Comparison of ENCODE assay signal across 9 cellular contexts in the genomic region with DNA sequence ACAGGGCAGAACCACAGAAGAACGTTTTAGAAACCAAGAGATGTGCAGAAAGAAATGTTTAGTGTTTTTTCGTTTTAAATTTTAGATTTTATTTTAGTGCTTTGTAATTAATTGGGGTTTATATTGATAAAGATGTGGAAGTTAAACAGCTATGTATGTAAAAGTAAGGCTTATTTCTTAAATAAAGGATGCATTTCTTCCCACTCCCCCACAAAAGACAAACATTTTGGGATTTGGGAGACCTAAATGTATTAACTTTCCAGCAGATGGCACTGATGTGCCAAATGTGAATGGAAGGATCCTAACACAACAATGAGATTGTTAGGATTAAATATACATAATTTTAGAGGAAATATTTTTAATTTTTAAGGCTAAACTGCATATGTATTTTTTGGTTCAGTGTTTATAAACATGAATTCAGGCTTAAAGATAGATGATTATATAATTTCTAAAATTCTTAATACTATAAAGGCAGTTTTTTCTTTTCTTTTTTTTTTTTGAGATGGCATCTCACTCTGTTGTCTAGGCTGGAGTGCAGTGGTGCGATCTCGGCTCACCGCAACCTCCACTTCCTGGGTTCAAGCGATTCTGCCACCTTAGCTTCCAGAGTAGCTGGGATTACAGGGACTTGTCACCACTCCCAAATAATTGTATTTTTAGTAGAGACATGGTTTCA. TPM values are rescaled to one million over a fixed set of nuclear protein-coding genes. Genes with fewer than 3 reads are reported as not detected.
A peak's percentile ranks its signal among the peaks of the same experiment; 100 is the strongest.
DNase-seq lines count a peak whose midpoint lies in the region; ATAC-seq and TF ChIP-seq lines count a peak whose summit lies in the region.
"Had no signal": no experiment of that assay in that cellular context is flagged by ENCODE, and none has a peak within 500 bp of the region (broad histone marks: within the 10 kb centered on the region; RNA-seq: fewer than 3 reads in every experiment).

No MANE protein-coding gene starts in this region.

- no peaks in the 10 kb centered on the region for H3K27me3 Mint-ChIP-seq in activated CD4-positive, alpha-beta memory T cell treated with anti-CD3 and anti-CD28 coated beads, Interleukin-2, amount 10 ng/mL, durations not matched to agents 7 days and 5 days
- no peaks in the 10 kb centered on the region for H3K27me3 Mint-ChIP-seq in activated CD4-positive, alpha-beta T cell treated with anti-CD3 and anti-CD28 coated beads for 36 hours
- H3K27me3 Mint-ChIP-seq: activated B cell treated with CpG ODN at 0.5 μM for 24 hours had no signal

- H3K4me3 Mint-ChIP-seq in activated CD4-positive, alpha-beta memory T cell treated with anti-CD3 and anti-CD28 coated beads, Interleukin-2, amount 10 ng/mL, durations not matched to agents 7 days and 5 days, result no peak overlapping the region
- H3K4me3 Mint-ChIP-seq in activated CD4-positive, alpha-beta T cell treated with anti-CD3 and anti-CD28 coated beads for 36 hours, result no peak overlapping the region
- H3K4me3 Mint-ChIP-seq: activated B cell treated with CpG ODN at 0.5 μM for 24 hours had no signal

- no peaks in the 10 kb centered on the region for H3K27me3 ChIP-seq in osteoblast (ENCODE audit: insufficient read depth, low read length)

- peaks cover 2% of the 10 kb centered on the region for H4K20me1 ChIP-seq in osteoblast (ENCODE audit: insufficient read depth, low read length)

- POLR2A ChIA-PET in activated CD4-positive, alpha-beta memory T cell treated with anti-CD3 and anti-CD28 coated beads, Interleukin-2, amount 10 ng/mL, durations not matched to agents 7 days and 5 days (lab: Charles Lee), result no interaction called here
- POLR2A ChIA-PET in activated CD4-positive, alpha-beta T cell treated with anti-CD3 and anti-CD28 coated beads for 36 hours (lab: Charles Lee), result no interaction called here

- peaks cover 20% of the 10 kb centered on the region for H3K4me1 Mint-ChIP-seq in activated CD4-positive, alpha-beta memory T cell treated with anti-CD3 and anti-CD28 coated beads, Interleukin-2, amount 10 ng/mL, durations not matched to agents 7 days and 5 days
- peaks cover 28% of the 10 kb centered on the region for H3K4me1 Mint-ChIP-seq in activated CD4-positive, alpha-beta T cell treated with anti-CD3 and anti-CD28 coated beads for 36 hours
- H3K4me1 Mint-ChIP-seq: activated B cell treated with CpG ODN at 0.5 μM for 24 hours had no signal

- H3K4me1 ChIP-seq in osteoblast (ENCODE audit: insufficient read depth, low read length), result peaks cover 6% of the 10 kb centered on the region

- H3K9me3 Mint-ChIP-seq in activated CD4-positive, alpha-beta memory T cell treated with anti-CD3 and anti-CD28 coated beads, Interleukin-2, amount 10 ng/mL, durations not matched to agents 7 days and 5 days, result no peaks in the 10 kb centered on the region
- H3K9me3 Mint-ChIP-seq in activated CD4-positive, alpha-beta T cell treated with anti-CD3 and anti-CD28 coated beads for 36 hours (ENCODE audit: low read depth), result no peaks in the 10 kb centered on the region
- H3K9me3 Mint-ChIP-seq: activated B cell treated with CpG ODN at 0.5 μM for 24 hours had no signal

- CTCF ChIA-PET in activated CD4-positive, alpha-beta memory T cell treated with anti-CD3 and anti-CD28 coated beads, Interleukin-2, amount 10 ng/mL, durations not matched to agents 7 days and 5 days (lab: Charles Lee), result interaction anchor here (1.0 to 2.1 kb wide), 3 partner anchors 12 to 428 kb away, joined by 3 to 11 read pairs (median 7); partner anchors contain the start of gene PFDN4
- CTCF ChIA-PET in activated CD4-positive, alpha-beta T cell treated with anti-CD3 and anti-CD28 coated beads for 36 hours (lab: Charles Lee), result interaction anchor here (0.6 to 2.0 kb wide), 8 partner anchors 9 to 430 kb away, joined by 3 to 11 read pairs (median 4); partner anchors contain the start of gene PFDN4

- peaks cover 6% of the 10 kb centered on the region for H3K36me3 ChIP-seq in osteoblast (ENCODE audit: insufficient read depth, low read length)

- TF ChIP-seq CTCF in GM10266 (IDR thresholded peaks at IDR 0.05; ENCODE audit: control insufficient read depth, insufficient read depth, low read depth, missing control alignments) (peak; percentile 39), osteoblast (IDR thresholded peaks at IDR 0.05; ENCODE audit: extremely low read depth, low read depth, low read length) (peak; percentile 64)

- intact Hi-C loops in activated CD4-positive, alpha-beta T cell treated with anti-CD3 and anti-CD28 coated beads for 36 hours (cut with DNase I, micrococcal nuclease), result loop anchor here (1.0 to 10.0 kb wide), 5 partner anchors 67 to 426 kb away; partner anchors contain the start of gene DOK5 (in 1 of the 2)

- no peak overlapping the region for H2AFZ ChIP-seq in osteoblast (ENCODE audit: low read length)

- H3K27ac ChIP-seq in osteoblast (ENCODE audit: low read depth, low read length), result no peak overlapping the region

- no peak overlapping the region for H3K27ac Mint-ChIP-seq in activated CD4-positive, alpha-beta memory T cell treated with anti-CD3 and anti-CD28 coated beads, Interleukin-2, amount 10 ng/mL, durations not matched to agents 7 days and 5 days
- no peak overlapping the region for H3K27ac Mint-ChIP-seq in activated CD4-positive, alpha-beta T cell treated with anti-CD3 and anti-CD28 coated beads for 36 hours
- H3K27ac Mint-ChIP-seq: activated B cell treated with CpG ODN at 0.5 μM for 24 hours had no signal

- H3K4me3 ChIP-seq in osteoblast (ENCODE audit: insufficient read depth, low read length), result no peak overlapping the region

- peaks cover 6% of the 10 kb centered on the region for H3K79me2 ChIP-seq in osteoblast (ENCODE audit: insufficient read depth, low read length)

- H3K36me3 Mint-ChIP-seq in activated CD4-positive, alpha-beta memory T cell treated with anti-CD3 and anti-CD28 coated beads, Interleukin-2, amount 10 ng/mL, durations not matched to agents 7 days and 5 days (ENCODE audit: low read depth), result peaks cover 16% of the 10 kb centered on the region
- peaks cover 14% of the 10 kb centered on the region for H3K36me3 Mint-ChIP-seq in activated CD4-positive, alpha-beta T cell treated with anti-CD3 and anti-CD28 coated beads for 36 hours (ENCODE audit: low read depth)

- no peak for DNase-seq in GM10266 (ENCODE audit: extremely low spot score)
- peak; percentile 56 for DNase-seq in NCI-H1694 (lab: John Stamatoyannopoulos, UW)
- peak; percentile 45 for DNase-seq in cerebellum (ENCODE audit: low spot score)
- peak; percentile 65 for DNase-seq in osteoblast (ENCODE audit: insufficient read length, low spot score, missing footprints)
- no peak for DNase-seq in activated CD4-positive, alpha-beta memory T cell treated with anti-CD3 and anti-CD28 coated beads, Interleukin-2, amount 10 ng/mL, durations not matched to agents 7 days and 5 days
- DNase-seq in activated CD4-positive, alpha-beta T cell treated with anti-CD3 and anti-CD28 coated beads for 36 hours, result no peak
- DNase-seq: activated B cell treated with CpG ODN at 0.5 μM for 24 hours had no signal

- H3K9me3 ChIP-seq in osteoblast (ENCODE audit: low read depth, low read length), result no peaks in the 10 kb centered on the region

- H3K4me2 ChIP-seq in osteoblast (ENCODE audit: insufficient read depth, low read length), result no peak overlapping the region

- ATAC-seq in HG03354 (IDR thresholded peaks at IDR 0.05; ENCODE audit: poor library complexity, severe bottlenecking, unreplicated experiment) (no peak), GM18498 (IDR thresholded peaks at IDR 0.05; ENCODE audit: unreplicated experiment) (no peak)
- ATAC-seq in activated CD4-positive, alpha-beta T cell treated with anti-CD3 and anti-CD28 coated beads for 36 hours, result no peak

RNA-seq across cellular contexts. Expression of gene PFDN4, which starts 12.0 kb away (rescaled TPM):
- total RNA-seq in cerebellum (56.1 TPM), osteoblast (93.0 and 95.2 TPM in 2 replicates)
- total RNA-seq in activated CD4-positive, alpha-beta memory T cell treated with anti-CD3 and anti-CD28 coated beads, Interleukin-2, amount 10 ng/mL, durations not matched to agents 7 days and 5 days, result 10 to 100 TPM; 28.1 to 30.3 TPM
- total RNA-seq in activated CD4-positive, alpha-beta T cell treated with anti-CD3 and anti-CD28 coated beads for 36 hours, result 10 to 100 TPM; 55.4 to 60.5 TPM

RNA-seq across cellular contexts. Expression of gene CYP24A1, which starts 46.1 kb away (rescaled TPM):
- total RNA-seq in cerebellum, result 1.1 TPM
- not detected in 2 replicates for total RNA-seq in osteoblast
- total RNA-seq in activated CD4-positive, alpha-beta memory T cell treated with anti-CD3 and anti-CD28 coated beads, Interleukin-2, amount 10 ng/mL, durations not matched to agents 7 days and 5 days, result not detected
- under 1 TPM in 1 of 2 experiments, not detected in 1; 0.07 TPM for total RNA-seq in activated CD4-positive, alpha-beta T cell treated with anti-CD3 and anti-CD28 coated beads for 36 hours
- total RNA-seq: activated B cell treated with CpG ODN at 0.5 μM for 24 hours had no signal

Comparison
In these comparisons a context has a peak if more than half of its experiments do, and no peak if none do; other contexts are left out.
1. DNase-seq: peak in NCI-H1694 (single experiment), cerebellum (single experiment) and osteoblast (single experiment); none in GM10266 (single experiment), activated CD4-positive, alpha-beta memory T cell treated with anti-CD3 and anti-CD28 coated beads, Interleukin-2, amount 10 ng/mL, durations not matched to agents 7 days and 5 days (single experiment) and activated CD4-positive, alpha-beta T cell treated with anti-CD3 and anti-CD28 coated beads for 36 hours (single experiment).